ENCODE assay signal across 18 cellular contexts in the genomic region with DNA sequence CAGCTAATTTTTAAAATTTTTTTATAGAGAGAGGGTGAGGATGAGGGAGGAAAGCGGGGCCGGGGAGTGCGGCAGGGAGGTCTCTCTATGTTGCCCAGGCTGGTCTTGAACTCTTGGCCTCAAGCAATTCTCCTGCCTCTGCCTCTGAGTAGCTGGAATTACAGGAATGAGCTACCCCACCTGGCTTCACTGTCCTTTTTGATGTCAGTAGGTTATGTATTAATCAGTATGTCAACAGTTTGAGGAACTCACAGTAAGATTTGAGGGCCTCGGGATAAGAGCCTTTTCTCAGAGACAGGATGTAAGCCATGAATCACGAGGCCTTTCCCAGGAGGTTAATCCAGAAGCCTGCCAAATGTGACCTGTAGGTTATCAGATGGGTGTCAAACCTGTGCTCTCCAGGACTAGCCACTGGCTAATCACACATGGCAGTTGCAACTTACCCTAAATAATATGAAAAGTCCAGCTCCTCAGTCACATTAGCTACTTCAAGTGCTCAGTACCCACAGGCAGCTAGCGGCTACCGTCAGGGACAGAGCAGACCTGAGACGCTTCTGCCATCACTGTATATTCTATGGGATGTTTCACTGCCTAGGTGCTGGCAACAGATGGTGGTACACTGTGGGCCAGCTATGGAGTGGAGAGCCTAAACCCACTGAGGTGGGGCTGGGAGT. TPM values are rescaled to one million over a fixed set of nuclear protein-coding genes. Genes with fewer than 3 reads are reported as not detected.
DNase-seq lines count a peak whose midpoint lies in the region; ATAC-seq and TF ChIP-seq lines count a peak whose summit lies in the region.
"Had no signal": no experiment of that assay in that cellular context is flagged by ENCODE, and none has a peak within 500 bp of the region (broad histone marks: within the 10 kb centered on the region; RNA-seq: fewer than 3 reads in every experiment).

No MANE protein-coding gene starts in this region.

- WGBS in trophoblast cell (ENCODE audit: extremely low coverage, insufficient coverage, insufficient read length) = no CpG with 5 or more reads among the region's 8 CpGs

- H3K4me1 Mint-ChIP-seq in CD8-positive, alpha-beta T cell (ENCODE audit: low read depth) = no peaks in the 10 kb centered on the region
- no peaks in the 10 kb centered on the region for H3K4me1 Mint-ChIP-seq in naive thymus-derived CD4-positive, alpha-beta T cell
- H3K4me1 Mint-ChIP-seq: neural crest cell had no signal

- no peak overlapping the region for H3K4ac ChIP-seq in trophoblast cell (ENCODE audit: low read depth, low read length)

- POLR2A ChIA-PET in Panc1 (lab: Charles Lee) = interaction anchor here (0.6 kb wide), 1 partner anchor 151 kb away, joined by 3 read pairs; no protein-coding TSS in a partner anchor
- POLR2A ChIA-PET in CD8-positive, alpha-beta T cell (lab: Charles Lee) = no interaction called here
- POLR2A ChIA-PET in naive thymus-derived CD4-positive, alpha-beta T cell (lab: Charles Lee) = no interaction called here

- H3K14ac ChIP-seq in trophoblast cell (ENCODE audit: low read length) = no peak overlapping the region

- H3K27me3 Mint-ChIP-seq in CD8-positive, alpha-beta T cell (ENCODE audit: low read depth) = peaks cover 13% of the 10 kb centered on the region
- peaks cover 0 to 21% (median 0%) of the 10 kb centered on the region in 5 donors for H3K27me3 Mint-ChIP-seq in naive thymus-derived CD4-positive, alpha-beta T cell

- H3K36me3 Mint-ChIP-seq in CD8-positive, alpha-beta T cell = no peaks in the 10 kb centered on the region
- H3K36me3 Mint-ChIP-seq in naive thymus-derived CD4-positive, alpha-beta T cell = no peaks in the 10 kb centered on the region
- H3K36me3 Mint-ChIP-seq: activated naive CD4-positive, alpha-beta T cell treated with anti-CD3 and anti-CD28 coated beads, Interleukin-2, amount 50 U/mL, for 72 hours; type B pancreatic cell had no signal

- H3K4me3 ChIP-seq in Panc1 (ENCODE audit: low read depth in 2 of 2, low read length in 2 of 2) = no peak overlapping the region
- no peak overlapping the region for H3K4me3 ChIP-seq in kidney epithelial cell (ENCODE audit: low read depth, low read length)
- no peak overlapping the region for H3K4me3 ChIP-seq in trophoblast cell (ENCODE audit: low read depth, low read length)
- H3K4me3 ChIP-seq in CD8-positive, alpha-beta T cell (ENCODE audit: low read depth, low read length) = no peak overlapping the region
- H3K4me3 ChIP-seq in naive thymus-derived CD4-positive, alpha-beta T cell (ENCODE audit: low read length) = no peak overlapping the region
- H3K4me3 ChIP-seq: Peyer's patch had no signal

- no TSS peak for BruUV-seq in Panc1 (replicated peaks; lab: Mats Ljungman, UMichigan)

- intact Hi-C loops in Panc1 (cut with micrococcal nuclease; ENCODE audit: unreplicated experiment) = no loop called here
- intact Hi-C loops in CD8-positive, alpha-beta T cell (cut with DNase I, micrococcal nuclease) = no loop called here
- intact Hi-C loops in naive thymus-derived CD4-positive, alpha-beta T cell (cut with micrococcal nuclease) = no loop called here

- no peaks in the 10 kb centered on the region for H3K79me2 ChIP-seq in trophoblast cell (ENCODE audit: control insufficient read depth, insufficient read depth, low read length, poor library complexity)

- H4K8ac ChIP-seq in trophoblast cell (ENCODE audit: low read depth, low read length) = no peak overlapping the region

- no peak overlapping the region for H3K27ac Mint-ChIP-seq in CD8-positive, alpha-beta T cell
- H3K27ac Mint-ChIP-seq in naive thymus-derived CD4-positive, alpha-beta T cell = no peak overlapping the region
- H3K27ac Mint-ChIP-seq: activated naive CD4-positive, alpha-beta T cell treated with anti-CD3 and anti-CD28 coated beads, Interleukin-2, amount 50 U/mL, for 72 hours; brain; type B pancreatic cell had no signal

- H3K4me1 ChIP-seq in Panc1 (ENCODE audit: control insufficient read depth, insufficient read depth, low read length) = no peaks in the 10 kb centered on the region
- H3K4me1 ChIP-seq in trophoblast cell (ENCODE audit: control insufficient read depth in 1 of 2, insufficient read depth in 2 of 2, low read length in 2 of 2) = peaks cover 0 to 3% of the 10 kb centered on the region in 2 experiments
- H3K4me1 ChIP-seq in CD8-positive, alpha-beta T cell (ENCODE audit: insufficient read depth, low read length) = no peaks in the 10 kb centered on the region
- H3K4me1 ChIP-seq in naive thymus-derived CD4-positive, alpha-beta T cell (ENCODE audit: control insufficient read depth in 2 of 2, insufficient read depth in 2 of 2, low read length in 2 of 2) = no peaks in the 10 kb centered on the region
- H3K4me1 ChIP-seq: Peyer's patch had no signal

- H3K27ac ChIP-seq in Panc1 (ENCODE audit: low read length) (no peak overlapping the region), trophoblast cell (ENCODE audit: low read depth, low read length) (no peak overlapping the region)
- H3K27ac ChIP-seq in CD8-positive, alpha-beta T cell (ENCODE audit: low read depth, low read length) = no peak overlapping the region
- no peak overlapping the region for H3K27ac ChIP-seq in naive thymus-derived CD4-positive, alpha-beta T cell (ENCODE audit: low read depth, low read length)
- H3K27ac ChIP-seq: Peyer's patch had no signal

- H3K18ac ChIP-seq in trophoblast cell (ENCODE audit: low read length) = no peak overlapping the region

- no peak overlapping the region for H4K91ac ChIP-seq in trophoblast cell (ENCODE audit: low read depth, low read length)

- H3K9me3 Mint-ChIP-seq in CD8-positive, alpha-beta T cell = no peaks in the 10 kb centered on the region
- H3K9me3 Mint-ChIP-seq in naive thymus-derived CD4-positive, alpha-beta T cell = peaks cover 0 to 2% (median 0%) of the 10 kb centered on the region in 11 donors
- H3K9me3 Mint-ChIP-seq: activated naive CD4-positive, alpha-beta T cell treated with anti-CD3 and anti-CD28 coated beads, Interleukin-2, amount 50 U/mL, for 72 hours; type B pancreatic cell had no signal

- H2BK12ac ChIP-seq in trophoblast cell (ENCODE audit: low read length) = no peak overlapping the region

- H2AK5ac ChIP-seq in trophoblast cell (ENCODE audit: low read length) = peak overlapping the region; percentile 19

- H2BK5ac ChIP-seq in trophoblast cell (ENCODE audit: low read depth, low read length, poor library complexity) = no peak overlapping the region

- no peak overlapping the region for H3K4me2 ChIP-seq in trophoblast cell (ENCODE audit: low read length)

- in situ Hi-C loops in Panc1 (cut with HindIII; ENCODE audit: low pct_unique_long_range_greater_than_20kb, low sequenced_read_pairs) = no loop called here

- no peaks in the 10 kb centered on the region for H3K79me1 ChIP-seq in trophoblast cell (ENCODE audit: low read length)

- TF ChIP-seq CTCF in Panc1 (IDR thresholded peaks at IDR 0.05) = no peak
- TF ChIP-seq CTCF in kidney epithelial cell (IDR thresholded peaks at IDR 0.05; ENCODE audit: insufficient read depth, low read length, poor library complexity, severe bottlenecking) = no peak
- TF ChIP-seq CTCF in CD8-positive, alpha-beta T cell (IDR thresholded peaks at IDR 0.05) = no peak

- no peak overlapping the region for H3K4me3 Mint-ChIP-seq in CD8-positive, alpha-beta T cell
- no peak overlapping the region for H3K4me3 Mint-ChIP-seq in naive thymus-derived CD4-positive, alpha-beta T cell
- H3K4me3 Mint-ChIP-seq: brain, neural crest cell, type B pancreatic cell had no signal

- H3K9ac ChIP-seq in trophoblast cell (ENCODE audit: low read length) = no peak overlapping the region

- ATAC-seq in Panc1 (peak; percentile 24; the same call in 1 of the 2 replicates), GM19023 (IDR thresholded peaks at IDR 0.05; ENCODE audit: unreplicated experiment) (no peak)
- ATAC-seq in CD8-positive, alpha-beta T cell = no peak
- no peak for ATAC-seq in naive thymus-derived CD4-positive, alpha-beta T cell
- ATAC-seq: activated naive CD4-positive, alpha-beta T cell treated with anti-CD3 and anti-CD28 coated beads, Interleukin-2, amount 50 U/mL, for 72 hours had no signal

- H3K9me3 ChIP-seq in Panc1 (ENCODE audit: control insufficient read depth, insufficient read depth, low read depth, low read length) (no peaks in the 10 kb centered on the region), trophoblast cell (ENCODE audit: insufficient read depth, low read depth, low read length) (peaks cover 4% of the 10 kb centered on the region)
- no peaks in the 10 kb centered on the region for H3K9me3 ChIP-seq in CD8-positive, alpha-beta T cell (ENCODE audit: low read length)
- no peaks in the 10 kb centered on the region for H3K9me3 ChIP-seq in naive thymus-derived CD4-positive, alpha-beta T cell (ENCODE audit: control insufficient read depth in 2 of 3, low read length in 3 of 3)
- H3K9me3 ChIP-seq: Peyer's patch had no signal

- DNase-seq in EH (ENCODE audit: low read depth) = peak; percentile 3
- no peak for DNase-seq in Panc1 (ENCODE audit: low read depth, low spot score)
- DNase-seq in kidney epithelial cell (ENCODE audit: low read depth) = peak; percentile 52
- peak; percentile 19 to 44 for DNase-seq in trophoblast cell
- no peak for DNase-seq in CD8-positive, alpha-beta T cell
- DNase-seq in NCI-H1092 (lab: John Stamatoyannopoulos, UW) = no peak
- DNase-seq in naive thymus-derived CD4-positive, alpha-beta T cell = no peak
- DNase-seq: activated CD4-positive, alpha-beta T cell treated with anti-CD3 and anti-CD28 coated beads, Interleukin-2, amount 50 U/mL, for 48 hours; NCI-H2107; retina; stimulated activated naive CD4-positive, alpha-beta T cell treated with Interleukin-2 at 50 U/mL for 16 hours had no signal

- no peak overlapping the region for H2AFZ ChIP-seq in trophoblast cell (ENCODE audit: insufficient read depth, low read length, poor library complexity)

- H2BK120ac ChIP-seq in trophoblast cell (ENCODE audit: insufficient read depth, low read length, poor library complexity) = no peak overlapping the region

- CTCF ChIA-PET in Panc1 (lab: Charles Lee) = no interaction called here
- CTCF ChIA-PET in CD8-positive, alpha-beta T cell (lab: Charles Lee) = no interaction called here
- CTCF ChIA-PET in naive thymus-derived CD4-positive, alpha-beta T cell (lab: Charles Lee) = no interaction called here

- no peak overlapping the region for H4K12ac ChIP-seq in trophoblast cell (ENCODE audit: low read depth, low read length)

- H3K23ac ChIP-seq in trophoblast cell (ENCODE audit: low read length) = no peak overlapping the region

- H3K36me3 ChIP-seq in Panc1 (ENCODE audit: control insufficient read depth, insufficient read depth, low read length) (no peaks in the 10 kb centered on the region), kidney epithelial cell (ENCODE audit: control insufficient read depth, insufficient read depth, low read length) (no peaks in the 10 kb centered on the region), trophoblast cell (ENCODE audit: control insufficient read depth in 1 of 2, insufficient read depth in 2 of 2, low read length in 2 of 2) (no peaks in the 10 kb centered on the region)
- no peaks in the 10 kb centered on the region for H3K36me3 ChIP-seq in CD8-positive, alpha-beta T cell (ENCODE audit: insufficient read depth, low read length)
- no peaks in the 10 kb centered on the region for H3K36me3 ChIP-seq in naive thymus-derived CD4-positive, alpha-beta T cell (ENCODE audit: control insufficient read depth in 2 of 3, insufficient read depth in 3 of 3, low read length in 3 of 3)
- H3K36me3 ChIP-seq: Peyer's patch had no signal

- no peaks in the 10 kb centered on the region; the same call in none of the 2 replicates for H3K27me3 ChIP-seq in Panc1 (ENCODE audit: control insufficient read depth, insufficient read depth, low read length)
- H3K27me3 ChIP-seq in kidney epithelial cell (ENCODE audit: control insufficient read depth, insufficient read depth, low read length) = peaks cover 6% of the 10 kb centered on the region
- H3K27me3 ChIP-seq in trophoblast cell (ENCODE audit: insufficient read depth, low read length) = no peaks in the 10 kb centered on the region
- H3K27me3 ChIP-seq in CD8-positive, alpha-beta T cell (ENCODE audit: insufficient read depth, low read length) = no peaks in the 10 kb centered on the region
- H3K27me3 ChIP-seq in naive thymus-derived CD4-positive, alpha-beta T cell (ENCODE audit: control insufficient read depth in 2 of 2, insufficient read depth in 2 of 2, low read length in 2 of 2) = no peaks in the 10 kb centered on the region
- H3K27me3 ChIP-seq: Peyer's patch had no signal

RNA-seq across cellular contexts. Expression of a gene that starts 33.1 kb away (rescaled TPM):
- total RNA-seq in Panc1 (2021; ENCODE audit: unreplicated experiment) (0.08 TPM), kidney epithelial cell (0.14 and 0.63 TPM in 2 replicates)
- polyA plus RNA-seq in Panc1 (2012; ENCODE audit: insufficient read length) = 0.02 TPM
- polyA plus RNA-seq in trophoblast cell (2013) = 0.08 and 0.10 TPM in 2 replicates
- total RNA-seq in CD8-positive, alpha-beta T cell = not detected
- under 1 TPM in 1 of 5 experiments, not detected in 4; 0.02 TPM for total RNA-seq in naive thymus-derived CD4-positive, alpha-beta T cell
- polyA plus RNA-seq in naive thymus-derived CD4-positive, alpha-beta T cell = not detected
- total RNA-seq: dermis microvascular lymphatic vessel endothelial cell had no signal

RNA-seq across cellular contexts. Expression of a gene that starts 46.0 kb away (rescaled TPM):
- total RNA-seq in Panc1 (2021; ENCODE audit: unreplicated experiment) (42.5 TPM), kidney epithelial cell (51.9 and 55.7 TPM in 2 replicates)
- 27.8 TPM for polyA plus RNA-seq in Panc1 (2012; ENCODE audit: insufficient read length)
- polyA plus RNA-seq in trophoblast cell (2013) = 27.7 and 28.8 TPM in 2 replicates
- 10 to 100 TPM; 10.4 to 11.0 TPM for total RNA-seq in CD8-positive, alpha-beta T cell
- 10 to 100 TPM; 17.3 to 41.0 (median 35.5) TPM for total RNA-seq in naive thymus-derived CD4-positive, alpha-beta T cell
- 10 to 100 TPM; 30.1 to 34.4 TPM for polyA plus RNA-seq in naive thymus-derived CD4-positive, alpha-beta T cell

Comparison
In these comparisons a context has a peak if more than half of its experiments do, and no peak if none do; other contexts are left out.
1. DNase-seq: peak in EH (single experiment), kidney epithelial cell (single experiment) and trophoblast cell (2 of 2); none in Panc1 (single experiment), CD8-positive, alpha-beta T cell (0 of 7), NCI-H1092 (single experiment) and naive thymus-derived CD4-positive, alpha-beta T cell (0 of 9).